17 cellular contexts compared by ENCODE assay signal in genomic region chr5:159058928-159059636, GRCh38. TPM values are rescaled to one million over a fixed set of nuclear protein-coding genes. Genes with fewer than 3 reads are reported as not detected.
DNase-seq lines count a peak whose midpoint lies in the region; ATAC-seq and TF ChIP-seq lines count a peak whose summit lies in the region.
"Had no signal": no experiment of that assay in that cellular context is flagged by ENCODE, and none has a peak within 500 bp of the region (broad histone marks: within the 10 kb centered on the region; RNA-seq: fewer than 3 reads in every experiment).

No MANE protein-coding gene starts in this region.

- peaks cover 4% of the 10 kb centered on the region for H3K36me3 Mint-ChIP-seq in chondrocyte (ENCODE audit: low read depth)
- H3K36me3 Mint-ChIP-seq: activated naive CD8-positive, alpha-beta T cell treated with anti-CD3 and anti-CD28 coated beads, Interleukin-2, amount 10 ng/mL, durations not matched to agents 7 days and 5 days; CD4-positive, CD25-positive, alpha-beta regulatory T cell; T-cell had no signal

- H3K23ac ChIP-seq in neuronal stem cell (ENCODE audit: low read depth, low read length, poor library complexity), result no peak overlapping the region

- no peak for DNase-seq in chondrocyte (ENCODE audit: low spot score)
- no peak for DNase-seq in activated CD4-positive, alpha-beta T cell treated with anti-CD3 and anti-CD28 coated beads for 4 hours
- DNase-seq in neuronal stem cell (ENCODE audit: low spot score), result no peak
- DNase-seq in stimulated activated CD8-positive, alpha-beta memory T cell treated with anti-CD3 and anti-CD28 coated beads, Interleukin-4, amount 100 ng/mL, for 48 hours, result no peak
- DNase-seq: activated naive CD8-positive, alpha-beta T cell treated with anti-CD3 and anti-CD28 coated beads, Interleukin-2, amount 10 ng/mL, durations not matched to agents 7 days and 5 days; CD4-positive, CD25-positive, alpha-beta regulatory T cell; EL; kidney glomerular epithelial cell; NCI-H187 treated with DMSO at 0.1 percent for 48 hours; T-cell; trophoblast cell had no signal

- H3K36me3 ChIP-seq in subcutaneous abdominal adipose tissue (ENCODE audit: control insufficient read depth in 5 of 5, insufficient read depth in 5 of 5, low read length in 5 of 5), result peaks cover 0 to 12% (median 7%) of the 10 kb centered on the region in 5 donors
- no peaks in the 10 kb centered on the region for H3K36me3 ChIP-seq in neuronal stem cell (replicated peaks in 1 of 2; ENCODE audit: control insufficient read depth in 2 of 2, insufficient read depth in 2 of 2, low read length in 2 of 2)

- peaks cover 84% of the 10 kb centered on the region for H3K4me1 Mint-ChIP-seq in chondrocyte (ENCODE audit: low read depth)
- H3K4me1 Mint-ChIP-seq: activated naive CD8-positive, alpha-beta T cell treated with anti-CD3 and anti-CD28 coated beads, Interleukin-2, amount 10 ng/mL, durations not matched to agents 7 days and 5 days had no signal

- no peaks in the 10 kb centered on the region for H3K27me3 ChIP-seq in subcutaneous abdominal adipose tissue (ENCODE audit: control insufficient read depth in 5 of 5, insufficient read depth in 4 of 5, low read length in 5 of 5)
- H3K27me3 ChIP-seq in neuronal stem cell (ENCODE audit: control insufficient read depth in 3 of 3, insufficient read depth in 3 of 3, low read depth in 1 of 3, low read length in 3 of 3), result no peaks in the 10 kb centered on the region

- no peak overlapping the region for H3K4me3 Mint-ChIP-seq in chondrocyte (ENCODE audit: unreplicated experiment)
- H3K4me3 Mint-ChIP-seq: activated naive CD8-positive, alpha-beta T cell treated with anti-CD3 and anti-CD28 coated beads, Interleukin-2, amount 10 ng/mL, durations not matched to agents 7 days and 5 days; CD4-positive, CD25-positive, alpha-beta regulatory T cell; T-cell had no signal

- no peak overlapping the region for H3K14ac ChIP-seq in neuronal stem cell (ENCODE audit: low read length)

- peaks cover 4 to 77% (median 45%) of the 10 kb centered on the region in 5 donors for H3K4me1 ChIP-seq in subcutaneous abdominal adipose tissue (ENCODE audit: control insufficient read depth in 5 of 5, insufficient read depth in 5 of 5, low read length in 5 of 5)
- peaks cover 12 to 59% of the 10 kb centered on the region in 2 donors for H3K4me1 ChIP-seq in neuronal stem cell (ENCODE audit: control insufficient read depth in 2 of 2, insufficient read depth in 1 of 2, low read depth in 1 of 2, low read length in 2 of 2)

- whole genome bisulfite sequencing in neuronal stem cell (ENCODE audit: extremely low coverage in 2 of 2, insufficient read length in 2 of 2, insufficient replicate concordance in 1 of 2), 2 donors, result no CpG with 5 or more reads among the region's 5 CpGs

- no peak overlapping the region for H4K8ac ChIP-seq in neuronal stem cell (ENCODE audit: low read depth, low read length)

- H3K27ac Mint-ChIP-seq in chondrocyte (ENCODE audit: unreplicated experiment), result peak overlapping the region; percentile 95
- H3K27ac Mint-ChIP-seq: activated naive CD8-positive, alpha-beta T cell treated with anti-CD3 and anti-CD28 coated beads, Interleukin-2, amount 10 ng/mL, durations not matched to agents 7 days and 5 days; T-cell had no signal

- no peak overlapping the region for H2AFZ ChIP-seq in neuronal stem cell (ENCODE audit: low read length)

- peak overlapping the region; percentile 96 for H3K27ac ChIP-seq in subcutaneous abdominal adipose tissue (ENCODE audit: low read depth, low read length)
- H3K27ac ChIP-seq in neuronal stem cell (replicated peaks; ENCODE audit: low read length), result no peak overlapping the region
- H3K27ac ChIP-seq: epithelial cell of prostate had no signal

- no peak overlapping the region for H2AK5ac ChIP-seq in neuronal stem cell (ENCODE audit: low read depth, low read length)

- no peaks in the 10 kb centered on the region for H3K9me3 Mint-ChIP-seq in chondrocyte (ENCODE audit: low read depth)
- H3K9me3 Mint-ChIP-seq: activated naive CD8-positive, alpha-beta T cell treated with anti-CD3 and anti-CD28 coated beads, Interleukin-2, amount 10 ng/mL, durations not matched to agents 7 days and 5 days; CD4-positive, CD25-positive, alpha-beta regulatory T cell; T-cell had no signal

- H3K4me2 ChIP-seq in neuronal stem cell (ENCODE audit: insufficient read depth, low read length, poor library complexity, severe bottlenecking), result no peak overlapping the region

- H3K9ac ChIP-seq in subcutaneous abdominal adipose tissue (ENCODE audit: low read length in 5 of 5), result peak overlapping the region in 2 of 5 donors; percentile 46
- H3K9ac ChIP-seq in neuronal stem cell (ENCODE audit: low read depth, low read length, poor library complexity), result no peak overlapping the region

- H3K4ac ChIP-seq in neuronal stem cell (ENCODE audit: low read length), result no peak overlapping the region

- no peak overlapping the region for H4K91ac ChIP-seq in neuronal stem cell (ENCODE audit: low read depth, low read length, poor library complexity)

- ATAC-seq in GM18868 (IDR thresholded peaks at IDR 0.05; ENCODE audit: unreplicated experiment) (peak; percentile 67), HG02885 (IDR thresholded peaks at IDR 0.05; ENCODE audit: poor library complexity, unreplicated experiment) (peak; percentile 63)
- ATAC-seq: HCT116, T-cell had no signal

- no peak overlapping the region for H2BK120ac ChIP-seq in neuronal stem cell (ENCODE audit: low read depth, low read length)

- TF ChIP-seq CTCF in chondrocyte (IDR thresholded peaks at IDR 0.05), result no peak

- no peak overlapping the region for H2BK5ac ChIP-seq in neuronal stem cell (ENCODE audit: low read length)

- no peaks in the 10 kb centered on the region for H3K9me3 ChIP-seq in subcutaneous abdominal adipose tissue (ENCODE audit: control insufficient read depth in 5 of 5, low read length in 5 of 5)
- no peaks in the 10 kb centered on the region for H3K9me3 ChIP-seq in neuronal stem cell (replicated peaks in 1 of 2; ENCODE audit: control insufficient read depth in 2 of 2, insufficient read depth in 1 of 2, low read depth in 1 of 2, low read length in 2 of 2)

- no peak overlapping the region for H2BK15ac ChIP-seq in neuronal stem cell (ENCODE audit: low read length)

- H3K27me3 Mint-ChIP-seq in chondrocyte (ENCODE audit: low read depth), result no peaks in the 10 kb centered on the region

- no peaks in the 10 kb centered on the region for H3K79me1 ChIP-seq in neuronal stem cell (ENCODE audit: low read depth, low read length)

- H3K4me3 ChIP-seq in subcutaneous abdominal adipose tissue (ENCODE audit: low read depth in 1 of 5, low read length in 5 of 5), result no peak overlapping the region
- no peak overlapping the region for H3K4me3 ChIP-seq in neuronal stem cell (ENCODE audit: low read length in 2 of 2)

- no peak overlapping the region for H2BK12ac ChIP-seq in neuronal stem cell (ENCODE audit: low read length)

- H3K18ac ChIP-seq in neuronal stem cell (ENCODE audit: low read length), result no peak overlapping the region

RNA-seq across cellular contexts. Expression of gene EBF1, which starts 40.6 kb away (rescaled TPM):
- total RNA-seq in chondrocyte, result 60.9 to 71.5 TPM (median 67.9 TPM) in 3 replicates
- polyA plus RNA-seq in neuronal stem cell (2013, experiment 1 of 2), result 0.79 TPM
- polyA plus RNA-seq in neuronal stem cell (2013, experiment 2 of 2), result 0.83 TPM
- total RNA-seq: RPMI7951 had no signal
